In genomic region chr22:45916515-45916914, GRCh38 we compare ENCODE assay signal across 19 cellular contexts.
"Had no signal": no experiment of that assay in that cellular context is flagged by ENCODE, and none has a peak within 500 bp of the region (broad histone marks: within the 10 kb centered on the region; RNA-seq: fewer than 3 reads in every experiment).

No MANE protein-coding gene starts in this region.

- H3K4me3 ChIP-seq: gastrocnemius medialis, heart right ventricle, sigmoid colon, spleen had no signal

- H3K27ac ChIP-seq: gastrocnemius medialis, heart right ventricle, sigmoid colon, spleen had no signal

- H3K36me3 ChIP-seq: gastrocnemius medialis, heart right ventricle, sigmoid colon, spleen had no signal

- H3K4me1 ChIP-seq: sigmoid colon had no signal

- DNase-seq: activated CD4-positive, alpha-beta T cell treated with anti-CD3 and anti-CD28 coated beads, Interleukin-2, amount 10 ng/mL, durations not matched to agents 24 days and 14 days; activated CD8-positive, alpha-beta memory T cell treated with anti-CD3 and anti-CD28 coated beads, Interleukin-2, amount 50 U/mL, for 4 hours; activated CD8-positive, alpha-beta T cell treated with anti-CD3 and anti-CD28 coated beads, Interleukin-2, amount 10 ng/mL, durations not matched to agents 7 days and 5 days; activated effector memory CD4-positive, alpha-beta T cell treated with Interleukin-2 at 50 U/mL for 16 hours; activated naive CD4-positive, alpha-beta T cell treated with anti-CD3 and anti-CD28 coated beads, Interleukin-2, amount 10 ng/mL, durations not matched to agents 7 days and 5 days; activated naive CD8-positive, alpha-beta T cell treated with anti-CD3 and anti-CD28 coated beads, Interleukin-2, amount 50 U/mL, for 24 hours; activated T-cell treated with anti-CD3 and anti-CD28 coated beads, Interleukin-2, amount 50 U/mL, for 4 hours; aorta; cortex of kidney; gastrocnemius medialis; heart right ventricle; left ventricle myocardium superior; nephron progenitor cell; occipital lobe; posterior cingulate gyrus; sigmoid colon; spleen; stimulated activated naive B cell treated with anti-CD40 and anti-IgM and Interleukin-4, amounts not matched to agents 10 μg/mL and 1 μg/mL and 100 μg/mL, for 72 hours had no signal

- ATAC-seq: activated CD8-positive, alpha-beta T cell treated with anti-CD3 and anti-CD28 coated beads, Interleukin-2, amount 10 ng/mL, durations not matched to agents 7 days and 5 days; activated naive CD8-positive, alpha-beta T cell treated with anti-CD3 and anti-CD28 coated beads, Interleukin-2, amount 50 U/mL, for 24 hours; activated T-cell treated with anti-CD3 and anti-CD28 coated beads, Interleukin-2, amount 50 U/mL, for 4 hours; esophagus mucosa; gastrocnemius medialis; heart right ventricle; left ventricle myocardium superior; stimulated activated naive B cell treated with anti-CD40 and anti-IgM and Interleukin-4, amounts not matched to agents 10 μg/mL and 1 μg/mL and 100 μg/mL, for 72 hours had no signal

- H3K9me3 ChIP-seq: gastrocnemius medialis, sigmoid colon had no signal
